In the genomic region with DNA sequence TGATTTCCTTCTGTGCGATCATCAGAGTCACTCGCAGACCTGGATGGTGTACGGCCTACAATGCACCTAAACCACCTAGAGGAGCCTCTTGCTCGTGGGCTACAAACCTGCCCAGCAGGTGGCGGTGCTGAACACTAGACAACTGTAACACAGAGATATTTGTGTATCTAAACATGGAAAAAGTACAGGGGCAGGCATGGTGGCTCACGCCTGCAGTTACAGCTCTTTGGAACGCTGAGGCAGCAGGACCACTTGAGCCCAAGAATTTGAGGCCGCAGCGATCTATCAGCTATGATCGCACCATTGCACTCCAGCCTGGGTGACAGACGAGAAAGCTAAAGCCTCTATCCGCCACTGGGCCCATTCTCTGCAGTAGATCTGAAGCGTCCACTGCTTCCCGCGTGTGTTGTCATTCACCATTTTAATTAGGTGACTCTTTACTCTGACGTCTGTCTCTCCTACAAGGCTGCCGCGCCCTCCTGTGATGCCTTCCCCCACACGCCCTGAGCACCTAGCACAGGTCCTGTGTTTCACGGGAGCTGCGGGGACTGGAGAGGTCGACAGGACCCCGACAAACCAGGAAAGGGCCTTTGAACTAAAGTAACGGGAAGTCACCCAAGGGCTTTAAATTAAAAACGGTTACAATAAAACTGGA, we compare ENCODE assay signal across 1 cellular context.
TF ChIP-seq lines count a peak whose summit lies in the region.

No MANE protein-coding gene starts in this region.

TF ChIP-seq in H1, 55 proteins besides CTCF, POLR2A, EP300 and RAD21:
- TF ChIP-seq SAP30 (IDR thresholded peaks at IDR 0.05; ENCODE audit: insufficient read depth, insufficient replicate concordance, low read length): peak; percentile 88
- TF ChIP-seq, protein P1, sequence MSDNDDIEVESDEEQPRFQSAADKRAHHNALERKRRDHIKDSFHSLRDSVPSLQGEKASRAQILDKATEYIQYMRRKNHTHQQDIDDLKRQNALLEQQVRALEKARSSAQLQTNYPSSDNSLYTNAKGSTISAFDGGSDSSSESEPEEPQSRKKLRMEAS (IDR thresholded peaks at IDR 0.05): no peak
